In genomic region chr19:15421726-15422260, GRCh38 we compare ENCODE assay signal across 7 cellular contexts. TPM values are rescaled to one million over a fixed set of nuclear protein-coding genes. Genes with fewer than 3 reads are reported as not detected.
DNase-seq lines count a peak whose midpoint lies in the region; ATAC-seq and TF ChIP-seq lines count a peak whose summit lies in the region.
"Had no signal": no experiment of that assay in that cellular context is flagged by ENCODE, and none has a peak within 500 bp of the region (broad histone marks: within the 10 kb centered on the region; RNA-seq: fewer than 3 reads in every experiment).

No MANE protein-coding gene starts in this region.

- no peak for TF ChIP-seq CTCF in lung (IDR thresholded peaks at IDR 0.05; ENCODE audit: control extremely low read depth, extremely low read depth)

- H3K4me2 ChIP-seq in BLaER1 treated with 17β-estradiol and CSF1 and Interleukin-3, amounts not matched to agents 10 nM and 100 nM, result peak overlapping the region in 1 of 11 experiments; percentile 66; a peak in 3 of 22 replicates
- H3K4me2 ChIP-seq: neural progenitor cell had no signal

- peaks cover 49 to 76% (median 64%) of the 10 kb centered on the region in 11 experiments for H3K36me3 ChIP-seq in BLaER1 treated with 17β-estradiol and CSF1 and Interleukin-3, amounts not matched to agents 10 nM and 100 nM
- peaks cover 12 to 45% of the 10 kb centered on the region in 2 donors for H3K36me3 ChIP-seq in lung (ENCODE audit: control insufficient read depth in 2 of 2, insufficient read depth in 2 of 2, low read length in 2 of 2)

- peaks cover 13 to 79% (median 40%) of the 10 kb centered on the region in 11 experiments; a peak in 21 of 22 replicates for H4K20me1 ChIP-seq in BLaER1 treated with 17β-estradiol and CSF1 and Interleukin-3, amounts not matched to agents 10 nM and 100 nM

- H3K4me3 ChIP-seq in BLaER1 treated with 17β-estradiol and CSF1 and Interleukin-3, amounts not matched to agents 10 nM and 100 nM, result no peak overlapping the region
- no peak overlapping the region for H3K4me3 ChIP-seq in lung
- H3K4me3 ChIP-seq: neural progenitor cell had no signal

- ATAC-seq in lung (ENCODE audit: insufficient read depth, low FRiP score), result no peak
- no peak for ATAC-seq in GM21367 (IDR thresholded peaks at IDR 0.05; ENCODE audit: unreplicated experiment)
- no peak for ATAC-seq in GM19035 (IDR thresholded peaks at IDR 0.05; ENCODE audit: unreplicated experiment)
- no peak for ATAC-seq in HG03095 (IDR thresholded peaks at IDR 0.05; ENCODE audit: unreplicated experiment)

- peak overlapping the region in 9 of 11 experiments; percentile 2 to 68 (median 26); a peak in 9 of 22 replicates for H3K9ac ChIP-seq in BLaER1 treated with 17β-estradiol and CSF1 and Interleukin-3, amounts not matched to agents 10 nM and 100 nM
- H3K9ac ChIP-seq: neural progenitor cell had no signal

- DNase-seq in amygdala (lab: John Stamatoyannopoulos, UW), result peak in 55 of 56 donors; percentile 19 to 91 (median 73)
- peak; percentile 35 for DNase-seq in lung (ENCODE audit: low spot score)

- H3K27ac ChIP-seq in BLaER1 treated with 17β-estradiol and CSF1 and Interleukin-3, amounts not matched to agents 10 nM and 100 nM, result peak overlapping the region in 6 of 11 experiments; percentile 10 to 66 (median 54); a peak in 8 of 22 replicates
- peak overlapping the region; percentile 7 to 24 for H3K27ac ChIP-seq in lung (ENCODE audit: low read depth in 1 of 2, low read length in 1 of 2)
- H3K27ac ChIP-seq: neural progenitor cell had no signal

- H3K27me3 ChIP-seq in BLaER1 treated with 17β-estradiol and CSF1 and Interleukin-3, amounts not matched to agents 10 nM and 100 nM, result no peaks in the 10 kb centered on the region
- H3K27me3 ChIP-seq in lung (ENCODE audit: control insufficient read depth, insufficient read depth), result no peaks in the 10 kb centered on the region
- H3K27me3 ChIP-seq: neural progenitor cell had no signal

- H3K4me1 ChIP-seq in BLaER1 treated with 17β-estradiol and CSF1 and Interleukin-3, amounts not matched to agents 10 nM and 100 nM, result peaks cover 21 to 48% (median 32%) of the 10 kb centered on the region in 10 experiments
- H3K4me1 ChIP-seq in lung (ENCODE audit: control insufficient read depth in 2 of 2, insufficient read depth in 2 of 2, low read length in 2 of 2), result peaks cover 10 to 18% of the 10 kb centered on the region in 2 donors

- WGBS in lung, 2 donors, result 63 to 70% methylated on average over 15 of the region's 15 CpGs

- H3K9me3 ChIP-seq in BLaER1 treated with 17β-estradiol and CSF1 and Interleukin-3, amounts not matched to agents 10 nM and 100 nM (replicated peaks in 1 of 11), result peaks cover 10 to 33% (median 22%) of the 10 kb centered on the region in 11 experiments
- peaks cover 0 to 2% of the 10 kb centered on the region in 2 donors for H3K9me3 ChIP-seq in lung (ENCODE audit: control insufficient read depth in 2 of 2, insufficient read depth in 1 of 2, low read length in 1 of 2)

RNA-seq across cellular contexts. Expression of gene AKAP8L, which starts 3.0 kb away (rescaled TPM):
- total RNA-seq in lung, result 100 to 1,000 TPM in 1 of 2 donors, 10 to 100 TPM in 1; 84.1 to 118 TPM
- polyA plus RNA-seq in lung, result 10 to 100 TPM; 52.5 to 76.2 TPM

RNA-seq across cellular contexts. Expression of gene WIZ, which starts 28.0 kb away (rescaled TPM):
- 10 to 100 TPM; 24.0 to 42.6 TPM for total RNA-seq in lung
- 10 to 100 TPM; 14.5 to 22.7 TPM for polyA plus RNA-seq in lung

RNA-seq across cellular contexts. Expression of gene AKAP8, which starts 42.2 kb away (rescaled TPM):
- total RNA-seq in lung, result 10 to 100 TPM; 23.1 to 43.4 TPM
- 10 to 100 TPM; 15.0 to 16.4 TPM for polyA plus RNA-seq in lung

RNA-seq across cellular contexts. Expression of gene RASAL3, which starts 42.6 kb away (rescaled TPM):
- total RNA-seq in lung, result 10 to 100 TPM in 1 of 2 donors, 1 to 10 TPM in 1; 4.6 to 13.3 TPM
- polyA plus RNA-seq in lung, result 10 to 100 TPM in 1 of 2 donors, 1 to 10 TPM in 1; 5.9 to 18.2 TPM

RNA-seq across cellular contexts. Expression of gene PGLYRP2, which starts 57.5 kb away (rescaled TPM):
- total RNA-seq in lung, result not detected
- polyA plus RNA-seq in lung, result under 1 TPM in 1 of 2 donors, not detected in 1; 0.10 TPM
